In genomic region chr22:27820896-27821866, GRCh38 we compare ENCODE assay signal across 1 cellular context.
TF ChIP-seq lines count a peak whose summit lies in the region.

No MANE protein-coding gene starts in this region.

TF ChIP-seq in IMR-90, 13 proteins besides CTCF, POLR2A, EP300 and RAD21 (continued from another document):
- TF ChIP-seq MAZ (IDR thresholded peaks at IDR 0.05; ENCODE audit: borderline replicate concordance, low read depth, low read length) = no peak
